ENCODE assay signal across 9 cellular contexts in genomic region chr18:48934708-48935432, GRCh38. TPM values are rescaled to one million over a fixed set of nuclear protein-coding genes. Genes with fewer than 3 reads are reported as not detected.
DNase-seq lines count a peak whose midpoint lies in the region; ATAC-seq and TF ChIP-seq lines count a peak whose summit lies in the region.
"Had no signal": no experiment of that assay in that cellular context is flagged by ENCODE, and none has a peak within 500 bp of the region (broad histone marks: within the 10 kb centered on the region; RNA-seq: fewer than 3 reads in every experiment).

No MANE protein-coding gene starts in this region.

- H3K23ac ChIP-seq in H9 (ENCODE audit: insufficient read length, low read depth, low read length) (no peak overlapping the region), neuronal stem cell (ENCODE audit: low read depth, low read length, poor library complexity) (no peak overlapping the region)

- H3K27ac Mint-ChIP-seq in H9: peak overlapping the region in 2 of 3 experiments; percentile 59 to 85; a peak in 5 of 7 replicates

- H3K27me3 Mint-ChIP-seq in H9 (ENCODE audit: low read depth): no peaks in the 10 kb centered on the region

- H3K79me2 ChIP-seq in H9 (ENCODE audit: insufficient read depth, low read length): peaks cover 90% of the 10 kb centered on the region; the same call in 1 of the 2 replicates
- no peaks in the 10 kb centered on the region for H3K79me2 ChIP-seq in OCI-LY1 (ENCODE audit: insufficient read depth, low read length)

- no peaks in the 10 kb centered on the region for H3F3A ChIP-seq in OCI-LY1 (ENCODE audit: insufficient read depth, low read length)

- no peak overlapping the region for H3T11ph ChIP-seq in H9 (ENCODE audit: low read length)

- H2AK5ac ChIP-seq in H9 (ENCODE audit: insufficient read length, low read length) (no peak overlapping the region), neuronal stem cell (ENCODE audit: low read depth, low read length) (peak overlapping the region; percentile 52)

- H3K36me3 Mint-ChIP-seq in H9 (ENCODE audit: insufficient read depth in 1 of 3, low read depth in 3 of 3): peaks cover 8 to 44% (median 10%) of the 10 kb centered on the region in 3 experiments

- H4K91ac ChIP-seq in H9 (ENCODE audit: insufficient read length, low read depth, low read length) (no peak overlapping the region), neuronal stem cell (ENCODE audit: low read depth, low read length, poor library complexity) (no peak overlapping the region)

- H3K4ac ChIP-seq in H9 (ENCODE audit: low read depth, low read length): no peak overlapping the region
- H3K4ac ChIP-seq in neuronal stem cell (ENCODE audit: low read length): no peak overlapping the region

- H2BK15ac ChIP-seq in H9 (ENCODE audit: low read depth, low read length) (no peak overlapping the region), neuronal stem cell (ENCODE audit: low read length) (no peak overlapping the region)

- no peak overlapping the region for H3K4me3 Mint-ChIP-seq in H9

- no peaks in the 10 kb centered on the region for H3K9me3 ChIP-seq in H9 (ENCODE audit: control insufficient read depth, low read depth, low read length)
- H3K9me3 ChIP-seq in OCI-LY1 (ENCODE audit: low read length): no peaks in the 10 kb centered on the region
- H3K9me3 ChIP-seq in neuronal stem cell (replicated peaks in 1 of 2; ENCODE audit: control insufficient read depth in 2 of 2, insufficient read depth in 1 of 2, low read depth in 1 of 2, low read length in 2 of 2): no peaks in the 10 kb centered on the region
- H3K9me3 ChIP-seq: mucosa of descending colon had no signal

- H3K4me1 Mint-ChIP-seq in H9: peaks cover 87 to 91% of the 10 kb centered on the region in 2 experiments

- H3K9ac ChIP-seq in H9 (ENCODE audit: extremely low read depth, insufficient read length, low read length): no peak overlapping the region
- H3K9ac ChIP-seq in OCI-LY1 (ENCODE audit: low read length): no peak overlapping the region
- H3K9ac ChIP-seq in neuronal stem cell (ENCODE audit: low read depth, low read length, poor library complexity): no peak overlapping the region

- no peak overlapping the region for H2AFZ ChIP-seq in H9 (ENCODE audit: low read length)
- H2AFZ ChIP-seq in OCI-LY1 (ENCODE audit: low read length): no peak overlapping the region
- no peak overlapping the region for H2AFZ ChIP-seq in neuronal stem cell (ENCODE audit: low read length)

- DNase-seq in GM13976 (ENCODE audit: low spot score) (peak; percentile 75), H9 (no peak), dorsolateral prefrontal cortex (peak in 1 of 10 donors; percentile 67), neuronal stem cell (ENCODE audit: low spot score) (no peak), HUDEP-2 (lab: John Stamatoyannopoulos, UW; ENCODE audit: unreplicated experiment in 76 of 76) (no peak)

- H3K27ac ChIP-seq in H9 (ENCODE audit: insufficient read length, low read depth, low read length): no peak overlapping the region
- H3K27ac ChIP-seq in OCI-LY1 (ENCODE audit: low read depth, low read length, poor library complexity, severe bottlenecking): no peak overlapping the region
- peak overlapping the region; percentile 35 to 93 (median 84) for H3K27ac ChIP-seq in dorsolateral prefrontal cortex
- H3K27ac ChIP-seq in neuronal stem cell (replicated peaks; ENCODE audit: low read length): no peak overlapping the region

- no peaks in the 10 kb centered on the region for H3K79me1 ChIP-seq in H9 (ENCODE audit: insufficient read depth, low read depth, low read length, poor library complexity, severe bottlenecking)
- no peaks in the 10 kb centered on the region for H3K79me1 ChIP-seq in neuronal stem cell (ENCODE audit: low read depth, low read length)

- H3K4me1 ChIP-seq in H9 (ENCODE audit: insufficient read depth, low read length): peaks cover 13% of the 10 kb centered on the region; the same call in 1 of the 2 replicates
- H3K4me1 ChIP-seq in OCI-LY1 (ENCODE audit: insufficient read depth, low read length, severe bottlenecking): peaks cover 16% of the 10 kb centered on the region
- peaks cover 21 to 34% of the 10 kb centered on the region in 2 donors for H3K4me1 ChIP-seq in neuronal stem cell (ENCODE audit: control insufficient read depth in 2 of 2, insufficient read depth in 1 of 2, low read depth in 1 of 2, low read length in 2 of 2)

- H3K4me2 ChIP-seq in H9 (ENCODE audit: insufficient read depth, insufficient read length, low read length): no peak overlapping the region
- peak overlapping the region; percentile 37; the same call in 1 of the 2 replicates for H3K4me2 ChIP-seq in OCI-LY1 (ENCODE audit: low read length)
- H3K4me2 ChIP-seq in neuronal stem cell (ENCODE audit: insufficient read depth, low read length, poor library complexity, severe bottlenecking): no peak overlapping the region

- no peaks in the 10 kb centered on the region for H3K36me3 ChIP-seq in OCI-LY1 (ENCODE audit: insufficient read depth, low read length)
- peaks cover 0 to 6% of the 10 kb centered on the region in 2 donors for H3K36me3 ChIP-seq in neuronal stem cell (replicated peaks in 1 of 2; ENCODE audit: control insufficient read depth in 2 of 2, insufficient read depth in 2 of 2, low read length in 2 of 2)

- no peaks in the 10 kb centered on the region for H3K23me2 ChIP-seq in H9 (ENCODE audit: insufficient read length, low read depth, low read length, poor library complexity, severe bottlenecking)

- H3K14ac ChIP-seq in H9 (ENCODE audit: insufficient read depth, low read length) (peak overlapping the region; percentile 48), neuronal stem cell (ENCODE audit: low read length) (no peak overlapping the region)

- in situ Hi-C loops in GM13976 (cut with MboI; ENCODE audit: low sequenced_read_pairs, unreplicated experiment): no loop called here

- no peak overlapping the region for H3K56ac ChIP-seq in H9 (ENCODE audit: insufficient read length, low read depth, low read length)

- intact Hi-C loops in dorsolateral prefrontal cortex (cut with DNase I): loop anchor here in 1 of 2 donors (5.0 kb wide), 1 partner anchor 153 kb away; no protein-coding TSS in a partner anchor

- H2BK120ac ChIP-seq in H9 (ENCODE audit: low read depth, low read length, poor library complexity, severe bottlenecking) (no peak overlapping the region), neuronal stem cell (ENCODE audit: low read depth, low read length) (no peak overlapping the region)

- no peaks in the 10 kb centered on the region for H3K9me3 Mint-ChIP-seq in H9

- no peak overlapping the region for H2BK20ac ChIP-seq in H9 (ENCODE audit: low read depth, low read length, poor library complexity, severe bottlenecking)

- no peak overlapping the region for H2BK5ac ChIP-seq in H9 (ENCODE audit: insufficient read length, low read length)
- no peak overlapping the region for H2BK5ac ChIP-seq in neuronal stem cell (ENCODE audit: low read length)

- no peaks in the 10 kb centered on the region for H3K9me2 ChIP-seq in OCI-LY1 (ENCODE audit: low read depth, low read length)

- H3K18ac ChIP-seq in H9 (ENCODE audit: insufficient read length, low read depth, low read length) (no peak overlapping the region), neuronal stem cell (ENCODE audit: low read length) (peak overlapping the region; percentile 40)

- no CpG with 5 or more reads among the region's 14 CpGs for WGBS in H9 (ENCODE audit: extremely low coverage, insufficient read length, low lambda C conversion rate)
- WGBS in neuronal stem cell (ENCODE audit: extremely low coverage in 2 of 2, insufficient read length in 2 of 2, insufficient replicate concordance in 1 of 2), 2 donors: no CpG with 5 or more reads among the region's 14 CpGs

- H4K5ac ChIP-seq in H9 (ENCODE audit: insufficient read length, low read depth, low read length): no peak overlapping the region

- H4K8ac ChIP-seq in H9 (replicated peaks; ENCODE audit: insufficient read length, low read depth, low read length) (no peak overlapping the region), neuronal stem cell (ENCODE audit: low read depth, low read length) (no peak overlapping the region)

- TF ChIP-seq CTCF in GM13976 (IDR thresholded peaks at IDR 0.05; ENCODE audit: borderline replicate concordance, control extremely low read depth, extremely low read depth, insufficient read depth, missing control alignments) (no peak), H9 (conservative IDR thresholded peaks at IDR 0.05) (no peak), OCI-LY1 (IDR thresholded peaks at IDR 0.05; ENCODE audit: low read length) (no peak), dorsolateral prefrontal cortex (IDR thresholded peaks at IDR 0.05 in 54 of 56, conservative IDR thresholded peaks at IDR 0.05 in 2 of 56; ENCODE audit: low read depth in 1 of 56, partially characterized antibody in 56 of 56) (no peak)

- no peak overlapping the region for H2BK12ac ChIP-seq in H9 (ENCODE audit: insufficient read length, low read depth, low read length)
- H2BK12ac ChIP-seq in neuronal stem cell (ENCODE audit: low read length): no peak overlapping the region

- no peaks in the 10 kb centered on the region for H3K27me3 ChIP-seq in H9 (ENCODE audit: insufficient read depth, low read length)
- no peaks in the 10 kb centered on the region for H3K27me3 ChIP-seq in OCI-LY1 (ENCODE audit: insufficient read depth, low read length)
- no peaks in the 10 kb centered on the region for H3K27me3 ChIP-seq in dorsolateral prefrontal cortex
- no peaks in the 10 kb centered on the region for H3K27me3 ChIP-seq in neuronal stem cell (ENCODE audit: control insufficient read depth in 3 of 3, insufficient read depth in 3 of 3, low read depth in 1 of 3, low read length in 3 of 3)

- H4K20me1 ChIP-seq in H9 (ENCODE audit: control insufficient read depth, insufficient read depth, insufficient read length) (no peaks in the 10 kb centered on the region), OCI-LY1 (ENCODE audit: insufficient read depth, low read length) (no peaks in the 10 kb centered on the region)

- ATAC-seq in HG03097 (IDR thresholded peaks at IDR 0.05; ENCODE audit: low FRiP score, unreplicated experiment): no peak
- no peak for ATAC-seq in esophagus mucosa
- ATAC-seq: mucosa of descending colon had no signal

- H3K4me3 ChIP-seq in OCI-LY1 (ENCODE audit: low read depth, low read length, poor library complexity, severe bottlenecking): no peak overlapping the region
- H3K4me3 ChIP-seq in dorsolateral prefrontal cortex: peak overlapping the region in 25 of 59 donors; percentile 0 to 48 (median 15)
- no peak overlapping the region for H3K4me3 ChIP-seq in neuronal stem cell (ENCODE audit: low read length in 2 of 2)
- H3K4me3 ChIP-seq: mucosa of descending colon had no signal

RNA-seq across cellular contexts. Expression of gene SMAD7, which starts 15.9 kb away (rescaled TPM):
- 27.7 and 29.4 TPM in 2 replicates for total RNA-seq in H9 (2021)
- total RNA-seq in dorsolateral prefrontal cortex: 10 to 100 TPM; 14.2 to 34.2 (median 23.6) TPM
- polyA plus RNA-seq in neuronal stem cell (2013, experiment 1 of 2): 0.57 TPM
- polyA plus RNA-seq in neuronal stem cell (2013, experiment 2 of 2): 0.79 TPM
- 3.7 TPM for total RNA-seq in esophagus mucosa

Comparison
In these comparisons a context has a peak if more than half of its experiments do, and no peak if none do; other contexts are left out.
1. H3K27ac ChIP-seq: peak in dorsolateral prefrontal cortex (59 of 59); none in H9 (single experiment), OCI-LY1 (single experiment) and neuronal stem cell (single experiment).